ENCODE assay signal across 8 cellular contexts in genomic region chr19:37506387-37507166, GRCh38. TPM values are rescaled to one million over a fixed set of nuclear protein-coding genes. Genes with fewer than 3 reads are reported as not detected.
DNase-seq lines count a peak whose midpoint lies in the region; ATAC-seq and TF ChIP-seq lines count a peak whose summit lies in the region.

ZNF793 (plus strand) TSS chr19:37506939; CDS start chr19:37523440, 16,501 bp downstream.

- H3K4me3 Mint-ChIP-seq in WTC11 = no peak within 1 kb of the TSS

- POLR2A ChIA-PET in WTC11 (lab: Charles Lee) = interaction anchor here (0.8 to 1.9 kb wide), 9 partner anchors 17 to 734 kb away, joined by 3 to 13 read pairs (median 5); partner anchors contain the start of genes ZNF527, ZNF540, ZNF569 and ZNF570

- ATAC-seq in GM18907 (IDR thresholded peaks at IDR 0.05; ENCODE audit: unreplicated experiment) (peak; percentile 90), WTC11 (peak; percentile 85), GM19324 (IDR thresholded peaks at IDR 0.05; ENCODE audit: low FRiP score, unreplicated experiment) (no peak)

- peak; percentile 86 for DNase-seq in NCI-H1436 (lab: John Stamatoyannopoulos, UW)
- peak; percentile 80 for DNase-seq in WTC11 (ENCODE audit: low spot score)
- DNase-seq in central memory CD4-positive, alpha-beta T cell = peak; percentile 85
- peak; percentile 89 for DNase-seq in islet precursor cell
- peak; percentile 28 for DNase-seq in smooth muscle cell of the brain vasculature (ENCODE audit: low read depth, low spot score)
- DNase-seq in NOMO-1 treated with dmso at 0.1 percent for 144 hours (lab: John Stamatoyannopoulos, UW; ENCODE audit: unreplicated experiment) = no peak

- CTCF ChIA-PET in WTC11 (lab: Charles Lee) = interaction anchor here (0.8 to 2.1 kb wide), 6 partner anchors 45 to 396 kb away, joined by 3 to 7 read pairs (median 3); partner anchors contain the start of genes ZNF527 and ZNF607

- H3K27me3 Mint-ChIP-seq in WTC11 (ENCODE audit: low read depth) = no peaks in the 10 kb centered on the region

- no peaks in the 10 kb centered on the region for H3K4me1 Mint-ChIP-seq in WTC11

- peaks cover 6% of the 10 kb centered on the region for H3K36me3 Mint-ChIP-seq in WTC11

- H3K9me3 Mint-ChIP-seq in WTC11 = no peaks in the 10 kb centered on the region

- TF ChIP-seq CTCF in WTC11 (IDR thresholded peaks at IDR 0.05) = no peak

- no peak within 1 kb of the TSS for H3K27ac Mint-ChIP-seq in WTC11

TF ChIP-seq in WTC11, 78 proteins besides CTCF, POLR2A, EP300 and RAD21:
- TF ChIP-seq SMAD3 (CRISPR knock-in tag; IDR thresholded peaks at IDR 0.05; ENCODE audit: borderline replicate concordance) = peak; percentile 55; the same call in 1 of the 2 replicates
- TF ChIP-seq ARID4B (CRISPR knock-in tag; IDR thresholded peaks at IDR 0.05; ENCODE audit: borderline replicate concordance) = 0 out of 2 replicates have a peak, but pooled peaks have one; percentile 19
- 0 out of 2 replicates have a peak, but pooled peaks have one; percentile 77 for TF ChIP-seq KAT7 (CRISPR knock-in tag; IDR thresholded peaks at IDR 0.05; ENCODE audit: borderline replicate concordance)
- TF ChIP-seq PRDM15 (CRISPR knock-in tag; IDR thresholded peaks at IDR 0.05) = 0 out of 2 replicates have a peak, but pooled peaks have one; percentile 35
- TF ChIP-seq SOX15 (CRISPR knock-in tag; IDR thresholded peaks at IDR 0.05) = no peak
- peak; percentile 31; the same call in 1 of the 2 replicates for TF ChIP-seq ETV6 (CRISPR knock-in tag; IDR thresholded peaks at IDR 0.05)
- TF ChIP-seq EMX1 (CRISPR knock-in tag; IDR thresholded peaks at IDR 0.05) = 0 out of 2 replicates have a peak, but pooled peaks have one; percentile 20
- 0 out of 2 replicates have a peak, but pooled peaks have one; percentile 28 for TF ChIP-seq USF1 (CRISPR knock-in tag; IDR thresholded peaks at IDR 0.05)
- TF ChIP-seq ZNF281 (CRISPR knock-in tag; IDR thresholded peaks at IDR 0.05) = no peak
- no peak for TF ChIP-seq ATF3 (CRISPR knock-in tag; conservative IDR thresholded peaks at IDR 0.05)
- TF ChIP-seq E2F5 (CRISPR knock-in tag; IDR thresholded peaks at IDR 0.05) = no peak
- peak; percentile 16; the same call in 1 of the 2 replicates for TF ChIP-seq SP1 (CRISPR knock-in tag; conservative IDR thresholded peaks at IDR 0.05)
- TF ChIP-seq ZNF232 (CRISPR knock-in tag; IDR thresholded peaks at IDR 0.05) = 0 out of 2 replicates have a peak, but pooled peaks have one; percentile 14
- no peak for TF ChIP-seq MXD4 (CRISPR knock-in tag; IDR thresholded peaks at IDR 0.05; ENCODE audit: borderline replicate concordance)
TF ChIP-seq in WTC11: peak in this region for 9.

RNA-seq across cellular contexts. Expression of gene ZNF793, which starts in this region (rescaled TPM):
- 14.7 to 16.3 TPM (median 15.0 TPM) in 3 replicates for total RNA-seq in WTC11 (2021)
